Comparison of ENCODE assay signal across 17 cellular contexts in genomic region chr16:89897204-89897603, GRCh38. TPM values are rescaled to one million over a fixed set of nuclear protein-coding genes. Genes with fewer than 3 reads are reported as not detected.
DNase-seq lines count a peak whose midpoint lies in the region; ATAC-seq, FAIRE-seq and TF ChIP-seq lines count a peak whose summit lies in the region.
"Had no signal": no experiment of that assay in that cellular context is flagged by ENCODE, and none has a peak within 500 bp of the region (broad histone marks: within the 10 kb centered on the region; RNA-seq: fewer than 3 reads in every experiment).

No MANE protein-coding gene starts in this region.

- no peak overlapping the region for H3K4me2 ChIP-seq in HepG2 (ENCODE audit: low read depth, low read length)
- H3K4me2 ChIP-seq: BLaER1 had no signal

- TF ChIP-seq EP300 in HepG2 (IDR thresholded peaks at IDR 0.05; ENCODE audit: low read depth in 2 of 2, low read length in 2 of 2) (no peak), HepG2 (CRISPR knock-in tag; IDR thresholded peaks at IDR 0.05; ENCODE audit: borderline replicate concordance) (no peak)

- no peak for FAIRE-seq in HepG2 (lab: Jason Lieb, UNC)
- FAIRE-seq: HTR-8/SVneo had no signal

- H3K4me1 ChIP-seq in HepG2 (ENCODE audit: insufficient read depth, low read length) (no peaks in the 10 kb centered on the region), right lobe of liver (no peaks in the 10 kb centered on the region)
- H3K4me1 ChIP-seq: BLaER1 had no signal

- TF ChIP-seq RAD21 in HepG2 (CRISPR knock-in tag; IDR thresholded peaks at IDR 0.05), result no peak

- no TSS peak for BruUV-seq in HepG2 (replicated peaks; lab: Mats Ljungman, UMichigan)

- H3K79me2 ChIP-seq in HepG2 (ENCODE audit: insufficient read depth, low read length), result no peaks in the 10 kb centered on the region

- H3K27ac ChIP-seq in HepG2 (ENCODE audit: extremely low read length, insufficient read depth, low read length) (no peak overlapping the region), right lobe of liver (no peak overlapping the region)
- H3K27ac ChIP-seq: BLaER1 had no signal

- ATAC-seq in HepG2 (no peak), right lobe of liver (no peak), HG03159 (IDR thresholded peaks at IDR 0.05; ENCODE audit: unreplicated experiment) (no peak)
- ATAC-seq: CD8-positive, alpha-beta T cell; HCT116 had no signal

- H3K4me1 Mint-ChIP-seq in nephron progenitor cell (no peaks in the 10 kb centered on the region), immature natural killer cell (peaks cover 0 to 6% of the 10 kb centered on the region in 2 donors)
- H3K4me1 Mint-ChIP-seq: IgD-negative memory B cell had no signal

- no peak overlapping the region for H3K4me3 Mint-ChIP-seq in nephron progenitor cell
- no peak overlapping the region for H3K4me3 Mint-ChIP-seq in immature natural killer cell
- H3K4me3 Mint-ChIP-seq: CD8-positive, alpha-beta T cell; HFFc6 had no signal

- H4K20me1 ChIP-seq in HepG2 (ENCODE audit: insufficient read depth, low read length), result no peaks in the 10 kb centered on the region; the same call in 1 of the 2 replicates

- DNase-seq in HepG2 (ENCODE audit: low spot score) (no peak), right lobe of liver (no peak), nephron progenitor cell (no peak), immature natural killer cell (no peak)
- DNase-seq: 8988T; Calu3; CD8-positive, alpha-beta T cell; DMS79 treated with DMSO at 0.1 percent for 48 hours; GF-D8; GOT3; H7; HFFc6 had no signal

- TF ChIP-seq CTCF in HepG2 (CRISPR knock-in tag; IDR thresholded peaks at IDR 0.05) (no peak), right lobe of liver (IDR thresholded peaks at IDR 0.05) (no peak), nephron progenitor cell (IDR thresholded peaks at IDR 0.05) (no peak)

- H3K9me3 Mint-ChIP-seq in nephron progenitor cell (no peaks in the 10 kb centered on the region), immature natural killer cell (no peaks in the 10 kb centered on the region)
- H3K9me3 Mint-ChIP-seq: CD8-positive, alpha-beta T cell; HFFc6; IgD-negative memory B cell had no signal

- H3K36me3 Mint-ChIP-seq in nephron progenitor cell (ENCODE audit: low read depth) (peaks cover 48% of the 10 kb centered on the region), immature natural killer cell (peaks cover 4 to 31% (median 6%) of the 10 kb centered on the region in 3 donors)

- H3K27me3 Mint-ChIP-seq in nephron progenitor cell (ENCODE audit: low read depth, poor library complexity) (no peaks in the 10 kb centered on the region), immature natural killer cell (ENCODE audit: low read depth in 3 of 3) (peaks cover 0 to 11% (median 9%) of the 10 kb centered on the region in 3 donors)
- H3K27me3 Mint-ChIP-seq: IgD-negative memory B cell had no signal

- TF ChIP-seq POLR2A in HepG2 (IDR thresholded peaks at IDR 0.05; ENCODE audit: insufficient read depth in 1 of 2, low read depth in 2 of 2, low read length in 2 of 2) (no peak), right lobe of liver (IDR thresholded peaks at IDR 0.05) (no peak)

- peaks cover 45 to 80% of the 10 kb centered on the region in 2 experiments for H3K36me3 ChIP-seq in HepG2 (replicated peaks in 1 of 2; ENCODE audit: control insufficient read depth in 1 of 2, insufficient read depth in 2 of 2, low read length in 2 of 2)
- H3K36me3 ChIP-seq in right lobe of liver, result peaks cover 0 to 80% (median 29%) of the 10 kb centered on the region in 4 donors

- no peaks in the 10 kb centered on the region for H3K9me3 ChIP-seq in HepG2 (ENCODE audit: low read length)
- H3K9me3 ChIP-seq in right lobe of liver, result no peaks in the 10 kb centered on the region
- H3K9me3 ChIP-seq: BLaER1 had no signal

- no peak overlapping the region for H3K9ac ChIP-seq in HepG2 (ENCODE audit: insufficient read depth, low read depth, low read length)
- H3K9ac ChIP-seq: BLaER1 had no signal

- intact Hi-C loops in HepG2 (cut with micrococcal nuclease; ENCODE audit: unreplicated experiment), result no loop called here
- intact Hi-C loops in right lobe of liver (cut with DNase I), result no loop called here

- CTCF ChIA-PET in HepG2 (lab: Yijun Ruan, JAX; ENCODE audit: low intra/inter-chr PET ratio, low total read pairs), result no interaction called here

- in situ Hi-C loops in HepG2 (cut with HindIII; ENCODE audit: extremely low pct_ligation_motif_present, low pct_unique_long_range_greater_than_20kb), result no loop called here

- H3K27ac Mint-ChIP-seq in nephron progenitor cell (peak overlapping the region; percentile 92), immature natural killer cell (no peak overlapping the region)
- H3K27ac Mint-ChIP-seq: CD8-positive, alpha-beta T cell; HFFc6 had no signal

- H3K27me3 ChIP-seq in HepG2 (ENCODE audit: control insufficient read depth in 1 of 2, insufficient read depth in 2 of 2, low read length in 2 of 2) (no peaks in the 10 kb centered on the region), right lobe of liver (no peaks in the 10 kb centered on the region)
- H3K27me3 ChIP-seq: BLaER1 had no signal

- POLR2A ChIA-PET in HepG2 (lab: Yijun Ruan, JAX), result no interaction called here

- whole genome bisulfite sequencing in HepG2 (ENCODE audit: low lambda C conversion rate), result 98% methylated on average over 11 of the region's 11 CpGs
- WGBS in right lobe of liver (ENCODE audit: insufficient coverage, low coverage, low lambda C conversion rate, missing lambda C conversion rate), result 97% methylated on average over 5 of the region's 11 CpGs

- H2AFZ ChIP-seq in HepG2 (ENCODE audit: low read length), result no peak overlapping the region

- H3K4me3 ChIP-seq in HepG2 (replicated peaks in 1 of 3; ENCODE audit: insufficient read depth in 1 of 3, low read depth in 2 of 3, low read length in 3 of 3), result no peak overlapping the region
- H3K4me3 ChIP-seq in right lobe of liver, result no peak overlapping the region
- H3K4me3 ChIP-seq: BLaER1 had no signal

RNA-seq across cellular contexts. Expression of gene MC1R, which starts 21.5 kb away (rescaled TPM):
- total RNA-seq in HepG2 (2016; rRNA removed; fragmentation: Illumina TruSeq; extraction: Trizol) (7.2 and 9.1 TPM in 2 replicates), right lobe of liver (1 to 10 TPM in 2 of 6 experiments, under 1 TPM in 4; 0.31 to 1.6 (median 0.77) TPM)
- 3.5 and 3.7 TPM in 2 replicates for total RNA-seq in HepG2 (2016; cell fraction: cytosol; rRNA removed; fragmentation: Illumina TruSeq; extraction: Trizol; ENCODE audit: low read depth)
- total RNA-seq in HepG2 (2016; cell fraction: insoluble cytoplasmic fraction; rRNA removed; fragmentation: Illumina TruSeq; extraction: Trizol), result 8.1 and 8.7 TPM in 2 replicates
- 8.1 and 9.5 TPM in 2 replicates for total RNA-seq in HepG2 (2016; cell fraction: membrane; rRNA removed; fragmentation: Illumina TruSeq; extraction: Trizol)
- total RNA-seq in HepG2 (2016; cell fraction: nucleus; rRNA removed; fragmentation: Illumina TruSeq; extraction: Trizol), result 7.2 and 7.7 TPM in 2 replicates
- polyA plus RNA-seq in HepG2 (2011; rRNA removed) (14.8 and 20.0 TPM in 2 replicates), immature natural killer cell (1 to 10 TPM in 1 of 3 donors, under 1 TPM in 1, not detected in 1; 0.34 to 1.1 TPM)
- 14.8 and 18.9 TPM in 2 replicates for polyA plus RNA-seq in HepG2 (2011; cell fraction: cytosol; rRNA removed)
- polyA plus RNA-seq in HepG2 (2011; cell fraction: nucleus; rRNA removed), result 89.3 and 96.4 TPM in 2 replicates
- 6.5 and 12.0 TPM in 2 replicates for polyA plus RNA-seq in HepG2 (2012)
- 2.9 and 3.1 TPM in 2 replicates for polyA plus RNA-seq in HepG2 (2016; cell fraction: cytosol; fragmentation: Illumina TruSeq; extraction: Trizol; ENCODE audit: low read depth)
- polyA plus RNA-seq in HepG2 (2016; cell fraction: insoluble cytoplasmic fraction; fragmentation: Illumina TruSeq; extraction: Trizol; ENCODE audit: low read depth), result 6.7 and 7.1 TPM in 2 replicates
- polyA plus RNA-seq in HepG2 (2016; cell fraction: membrane; fragmentation: Illumina TruSeq; extraction: Trizol; ENCODE audit: low read depth), result 6.5 and 7.5 TPM in 2 replicates
- polyA plus RNA-seq in HepG2 (2016; cell fraction: nucleus; fragmentation: Illumina TruSeq; extraction: Trizol; ENCODE audit: insufficient read depth, low read depth), result 17.7 and 19.3 TPM in 2 replicates
- 23.7 and 30.7 TPM in 2 replicates for polyA minus RNA-seq in HepG2 (2011; rRNA and poly(A)+ RNA removed; ENCODE audit: low replicate concordance)
- polyA minus RNA-seq in HepG2 (2011; cell fraction: cytosol; rRNA and poly(A)+ RNA removed), result 5.4 and 5.5 TPM in 2 replicates
- polyA minus RNA-seq in HepG2 (2011; cell fraction: nucleus; rRNA and poly(A)+ RNA removed), result 16.0 and 17.0 TPM in 2 replicates

RNA-seq across cellular contexts. Expression of gene TCF25, which starts 23.8 kb away (rescaled TPM):
- total RNA-seq in HepG2 (2016; rRNA removed; fragmentation: Illumina TruSeq; extraction: Trizol), result 98.4 and 138 TPM in 2 replicates
- 70.6 and 87.2 TPM in 2 replicates for total RNA-seq in HepG2 (2016; cell fraction: cytosol; rRNA removed; fragmentation: Illumina TruSeq; extraction: Trizol; ENCODE audit: low read depth)
- total RNA-seq in HepG2 (2016; cell fraction: insoluble cytoplasmic fraction; rRNA removed; fragmentation: Illumina TruSeq; extraction: Trizol), result 75.7 and 144 TPM in 2 replicates
- total RNA-seq in HepG2 (2016; cell fraction: membrane; rRNA removed; fragmentation: Illumina TruSeq; extraction: Trizol), result 50.6 and 58.6 TPM in 2 replicates
- 110 and 124 TPM in 2 replicates for total RNA-seq in HepG2 (2016; cell fraction: nucleus; rRNA removed; fragmentation: Illumina TruSeq; extraction: Trizol)
- polyA plus RNA-seq in HepG2 (2011; rRNA removed), result 206 and 274 TPM in 2 replicates
- polyA plus RNA-seq in HepG2 (2011; cell fraction: cytosol; rRNA removed), result 65.2 and 80.6 TPM in 2 replicates
- polyA plus RNA-seq in HepG2 (2011; cell fraction: nucleus; rRNA removed), result 1,625 and 1,754 TPM in 2 replicates
- 188 and 209 TPM in 2 replicates for polyA plus RNA-seq in HepG2 (2012)
- 17.8 and 22.1 TPM in 2 replicates for polyA plus RNA-seq in HepG2 (2016; cell fraction: cytosol; fragmentation: Illumina TruSeq; extraction: Trizol; ENCODE audit: low read depth)
- 69.5 and 77.6 TPM in 2 replicates for polyA plus RNA-seq in HepG2 (2016; cell fraction: insoluble cytoplasmic fraction; fragmentation: Illumina TruSeq; extraction: Trizol; ENCODE audit: low read depth)
- polyA plus RNA-seq in HepG2 (2016; cell fraction: membrane; fragmentation: Illumina TruSeq; extraction: Trizol; ENCODE audit: low read depth), result 24.7 and 32.6 TPM in 2 replicates
- polyA plus RNA-seq in HepG2 (2016; cell fraction: nucleus; fragmentation: Illumina TruSeq; extraction: Trizol; ENCODE audit: insufficient read depth, low read depth), result 312 and 330 TPM in 2 replicates
- polyA minus RNA-seq in HepG2 (2011; rRNA and poly(A)+ RNA removed; ENCODE audit: low replicate concordance), result 107 and 121 TPM in 2 replicates
- polyA minus RNA-seq in HepG2 (2011; cell fraction: cytosol; rRNA and poly(A)+ RNA removed), result 35.2 and 43.3 TPM in 2 replicates
- polyA minus RNA-seq in HepG2 (2011; cell fraction: nucleus; rRNA and poly(A)+ RNA removed), result 166 and 179 TPM in 2 replicates
- 10 to 100 TPM; 66.6 to 91.6 (median 77.9) TPM for total RNA-seq in right lobe of liver
- 100 to 1,000 TPM in 2 of 3 donors, 10 to 100 TPM in 1; 98.1 to 249 (median 131) TPM for polyA plus RNA-seq in immature natural killer cell

RNA-seq across cellular contexts. Expression of gene TUBB3, which starts 25.9 kb away (rescaled TPM):
- 161 and 185 TPM in 2 replicates for total RNA-seq in HepG2 (2016; rRNA removed; fragmentation: Illumina TruSeq; extraction: Trizol)
- 94.2 and 96.8 TPM in 2 replicates for total RNA-seq in HepG2 (2016; cell fraction: cytosol; rRNA removed; fragmentation: Illumina TruSeq; extraction: Trizol; ENCODE audit: low read depth)
- 145 and 195 TPM in 2 replicates for total RNA-seq in HepG2 (2016; cell fraction: insoluble cytoplasmic fraction; rRNA removed; fragmentation: Illumina TruSeq; extraction: Trizol)
- total RNA-seq in HepG2 (2016; cell fraction: membrane; rRNA removed; fragmentation: Illumina TruSeq; extraction: Trizol), result 140 and 142 TPM in 2 replicates
- 81.3 and 94.7 TPM in 2 replicates for total RNA-seq in HepG2 (2016; cell fraction: nucleus; rRNA removed; fragmentation: Illumina TruSeq; extraction: Trizol)
- 110 and 152 TPM in 2 replicates for polyA plus RNA-seq in HepG2 (2011; rRNA removed)
- polyA plus RNA-seq in HepG2 (2011; cell fraction: cytosol; rRNA removed), result 84.2 and 120 TPM in 2 replicates
- 168 and 179 TPM in 2 replicates for polyA plus RNA-seq in HepG2 (2011; cell fraction: nucleus; rRNA removed)
- polyA plus RNA-seq in HepG2 (2012), result 45.2 and 119 TPM in 2 replicates
- 63.1 and 64.3 TPM in 2 replicates for polyA plus RNA-seq in HepG2 (2016; cell fraction: cytosol; fragmentation: Illumina TruSeq; extraction: Trizol; ENCODE audit: low read depth)
- 127 and 159 TPM in 2 replicates for polyA plus RNA-seq in HepG2 (2016; cell fraction: insoluble cytoplasmic fraction; fragmentation: Illumina TruSeq; extraction: Trizol; ENCODE audit: low read depth)
- polyA plus RNA-seq in HepG2 (2016; cell fraction: membrane; fragmentation: Illumina TruSeq; extraction: Trizol; ENCODE audit: low read depth), result 87.3 and 99.0 TPM in 2 replicates
- 138 and 154 TPM in 2 replicates for polyA plus RNA-seq in HepG2 (2016; cell fraction: nucleus; fragmentation: Illumina TruSeq; extraction: Trizol; ENCODE audit: insufficient read depth, low read depth)
- 34.9 and 340 TPM in 2 replicates for polyA minus RNA-seq in HepG2 (2011; rRNA and poly(A)+ RNA removed; ENCODE audit: low replicate concordance)
- polyA minus RNA-seq in HepG2 (2011; cell fraction: cytosol; rRNA and poly(A)+ RNA removed), result 99.4 and 107 TPM in 2 replicates
- 34.8 and 42.6 TPM in 2 replicates for polyA minus RNA-seq in HepG2 (2011; cell fraction: nucleus; rRNA and poly(A)+ RNA removed)
- total RNA-seq in right lobe of liver, result under 1 TPM in 4 of 6 experiments, not detected in 2; 0.13 to 0.86 (median 0.36) TPM
- polyA plus RNA-seq in immature natural killer cell, result not detected

RNA-seq across cellular contexts. Expression of gene DEF8, which starts 51.4 kb away (rescaled TPM):
- total RNA-seq in HepG2 (2016; rRNA removed; fragmentation: Illumina TruSeq; extraction: Trizol), result 98.5 and 107 TPM in 2 replicates
- total RNA-seq in HepG2 (2016; cell fraction: cytosol; rRNA removed; fragmentation: Illumina TruSeq; extraction: Trizol; ENCODE audit: low read depth), result 134 and 176 TPM in 2 replicates
- total RNA-seq in HepG2 (2016; cell fraction: insoluble cytoplasmic fraction; rRNA removed; fragmentation: Illumina TruSeq; extraction: Trizol), result 103 and 113 TPM in 2 replicates
- total RNA-seq in HepG2 (2016; cell fraction: membrane; rRNA removed; fragmentation: Illumina TruSeq; extraction: Trizol), result 127 and 160 TPM in 2 replicates
- 48.8 and 61.5 TPM in 2 replicates for total RNA-seq in HepG2 (2016; cell fraction: nucleus; rRNA removed; fragmentation: Illumina TruSeq; extraction: Trizol)
- polyA plus RNA-seq in HepG2 (2011; rRNA removed), result 98.2 and 108 TPM in 2 replicates
- 100 and 138 TPM in 2 replicates for polyA plus RNA-seq in HepG2 (2011; cell fraction: cytosol; rRNA removed)
- polyA plus RNA-seq in HepG2 (2011; cell fraction: nucleus; rRNA removed), result 490 and 545 TPM in 2 replicates
- 37.2 and 56.0 TPM in 2 replicates for polyA plus RNA-seq in HepG2 (2012)
- polyA plus RNA-seq in HepG2 (2016; cell fraction: cytosol; fragmentation: Illumina TruSeq; extraction: Trizol; ENCODE audit: low read depth), result 170 and 205 TPM in 2 replicates
- 116 and 132 TPM in 2 replicates for polyA plus RNA-seq in HepG2 (2016; cell fraction: insoluble cytoplasmic fraction; fragmentation: Illumina TruSeq; extraction: Trizol; ENCODE audit: low read depth)
- 126 and 153 TPM in 2 replicates for polyA plus RNA-seq in HepG2 (2016; cell fraction: membrane; fragmentation: Illumina TruSeq; extraction: Trizol; ENCODE audit: low read depth)
- polyA plus RNA-seq in HepG2 (2016; cell fraction: nucleus; fragmentation: Illumina TruSeq; extraction: Trizol; ENCODE audit: insufficient read depth, low read depth), result 123 and 136 TPM in 2 replicates
- polyA minus RNA-seq in HepG2 (2011; rRNA and poly(A)+ RNA removed; ENCODE audit: low replicate concordance), result 22.3 and 116 TPM in 2 replicates
- 31.8 and 36.4 TPM in 2 replicates for polyA minus RNA-seq in HepG2 (2011; cell fraction: cytosol; rRNA and poly(A)+ RNA removed)
- 46.0 and 51.1 TPM in 2 replicates for polyA minus RNA-seq in HepG2 (2011; cell fraction: nucleus; rRNA and poly(A)+ RNA removed)
- total RNA-seq in right lobe of liver, result 10 to 100 TPM; 16.7 to 44.1 (median 20.7) TPM
- polyA plus RNA-seq in immature natural killer cell, result 10 to 100 TPM; 29.6 to 45.7 (median 31.6) TPM

Comparison
In these comparisons a context has a peak if more than half of its experiments do, and no peak if none do; other contexts are left out.
1. RNA of gene TUBB3, which starts 25.9 kb away (total RNA-seq): 81.3 to 195 TPM in HepG2; 0.13 to 0.86 TPM in right lobe of liver; every median in the first group is over 10 times any median in the second.